19 cellular contexts compared by ENCODE assay signal in the genomic region with DNA sequence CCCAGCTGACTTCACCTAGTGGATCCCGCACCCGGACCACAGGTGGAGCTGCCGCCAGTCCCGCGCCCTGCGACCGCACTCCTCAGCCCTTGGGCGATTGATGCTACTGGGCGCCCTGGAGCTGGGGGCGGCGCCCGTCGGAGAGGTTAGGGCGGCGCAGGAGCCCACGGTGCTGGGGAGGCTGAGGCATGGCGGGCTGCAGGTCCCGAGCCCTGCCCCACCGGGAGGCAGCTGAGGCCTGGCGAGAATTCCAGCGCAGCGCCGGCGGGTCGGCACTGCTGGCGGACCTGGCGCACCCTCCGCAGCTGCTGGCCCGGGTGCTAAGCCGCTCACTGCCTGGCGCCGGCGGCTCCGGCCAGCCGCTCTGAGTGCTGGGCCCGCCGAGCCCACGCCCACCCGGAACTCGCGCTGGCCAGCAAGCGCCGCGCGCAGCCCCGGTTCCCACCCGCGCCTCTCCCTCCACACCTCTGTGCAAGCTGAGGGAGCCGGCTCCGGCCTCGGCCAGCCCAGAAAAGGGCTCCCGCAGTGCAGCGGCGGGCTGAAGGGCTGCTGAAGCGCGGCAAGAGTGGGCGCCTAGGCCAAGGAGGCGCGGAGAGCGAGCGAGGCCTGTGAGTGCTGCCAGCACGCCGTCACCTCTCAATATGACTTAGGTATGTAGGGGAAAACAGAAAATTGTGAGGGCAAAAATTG.
"Had no signal": no experiment of that assay in that cellular context is flagged by ENCODE, and none has a peak within 500 bp of the region (broad histone marks: within the 10 kb centered on the region; RNA-seq: fewer than 3 reads in every experiment).

No MANE protein-coding gene starts in this region.

- H3K4me1 Mint-ChIP-seq: activated CD4-positive, alpha-beta T cell treated with anti-CD3 and anti-CD28 coated beads, Interleukin-2, amount 10 ng/mL, durations not matched to agents 24 days and 14 days; central memory CD8-positive, alpha-beta T cell; natural killer cell had no signal

- H3K36me3 ChIP-seq: brain microvascular endothelial cell, heart right ventricle, left ventricle myocardium inferior, right atrium auricular region, stomach had no signal

- H3K27ac ChIP-seq: brain microvascular endothelial cell, epithelial cell of prostate, heart right ventricle, left ventricle myocardium inferior, right atrium auricular region, stomach had no signal

- H3K4me3 ChIP-seq: heart right ventricle, left ventricle myocardium inferior, right atrium auricular region, stomach had no signal

- H3K27me3 ChIP-seq: brain microvascular endothelial cell, heart right ventricle, right atrium auricular region, stomach had no signal

- DNase-seq: activated CD4-positive, alpha-beta T cell treated with anti-CD3 and anti-CD28 coated beads, Interleukin-2, amount 10 ng/mL, durations not matched to agents 24 days and 14 days; activated CD4-positive, CD25-positive, alpha-beta regulatory T cell; activated CD8-positive, alpha-beta memory T cell treated with anti-CD3 and anti-CD28 coated beads, Interleukin-2, amount 50 U/mL, for 48 hours; activated CD8-positive, alpha-beta T cell treated with anti-CD3 and anti-CD28 coated beads, Interleukin-2, amount 10 ng/mL, durations not matched to agents 7 days and 5 days; activated T-cell treated with anti-CD3 and anti-CD28 coated beads, Interleukin-2, amount 50 U/mL, for 72 hours; anterior cingulate cortex; brain microvascular endothelial cell; effector memory CD8-positive, alpha-beta T cell; kidney; left ventricle myocardium inferior; natural killer cell; small intestine; stomach had no signal

- H3K9me3 ChIP-seq: right atrium auricular region had no signal

- ATAC-seq: activated CD8-positive, alpha-beta T cell treated with anti-CD3 and anti-CD28 coated beads, Interleukin-2, amount 10 ng/mL, durations not matched to agents 7 days and 5 days; activated T-cell treated with anti-CD3 and anti-CD28 coated beads, Interleukin-2, amount 50 U/mL, for 72 hours; effector memory CD8-positive, alpha-beta T cell; heart right ventricle; natural killer cell had no signal

- H3K4me3 Mint-ChIP-seq: activated CD4-positive, alpha-beta T cell treated with anti-CD3 and anti-CD28 coated beads, Interleukin-2, amount 10 ng/mL, durations not matched to agents 24 days and 14 days; activated CD8-positive, alpha-beta T cell treated with anti-CD3 and anti-CD28 coated beads, Interleukin-2, amount 10 ng/mL, durations not matched to agents 7 days and 5 days; activated T-cell treated with anti-CD3 and anti-CD28 coated beads, Interleukin-2, amount 50 U/mL, for 72 hours; central memory CD8-positive, alpha-beta T cell; dendritic cell treated with granulocyte-macrophage colony-stimulating factor and Interleukin-4, amounts not matched to agents 40 ng/mL and 50 ng/mL, for 4 days; effector memory CD8-positive, alpha-beta T cell; natural killer cell had no signal

- H3K4me1 ChIP-seq: heart right ventricle, left ventricle myocardium inferior, right atrium auricular region, stomach had no signal

- H3K27ac Mint-ChIP-seq: activated CD4-positive, alpha-beta T cell treated with anti-CD3 and anti-CD28 coated beads, Interleukin-2, amount 10 ng/mL, durations not matched to agents 24 days and 14 days; activated CD8-positive, alpha-beta T cell treated with anti-CD3 and anti-CD28 coated beads, Interleukin-2, amount 10 ng/mL, durations not matched to agents 7 days and 5 days; activated T-cell treated with anti-CD3 and anti-CD28 coated beads, Interleukin-2, amount 50 U/mL, for 72 hours; dendritic cell treated with granulocyte-macrophage colony-stimulating factor and Interleukin-4, amounts not matched to agents 40 ng/mL and 50 ng/mL, for 4 days; effector memory CD8-positive, alpha-beta T cell; natural killer cell; progenitor cell of endocrine pancreas had no signal
